In the genomic region with DNA sequence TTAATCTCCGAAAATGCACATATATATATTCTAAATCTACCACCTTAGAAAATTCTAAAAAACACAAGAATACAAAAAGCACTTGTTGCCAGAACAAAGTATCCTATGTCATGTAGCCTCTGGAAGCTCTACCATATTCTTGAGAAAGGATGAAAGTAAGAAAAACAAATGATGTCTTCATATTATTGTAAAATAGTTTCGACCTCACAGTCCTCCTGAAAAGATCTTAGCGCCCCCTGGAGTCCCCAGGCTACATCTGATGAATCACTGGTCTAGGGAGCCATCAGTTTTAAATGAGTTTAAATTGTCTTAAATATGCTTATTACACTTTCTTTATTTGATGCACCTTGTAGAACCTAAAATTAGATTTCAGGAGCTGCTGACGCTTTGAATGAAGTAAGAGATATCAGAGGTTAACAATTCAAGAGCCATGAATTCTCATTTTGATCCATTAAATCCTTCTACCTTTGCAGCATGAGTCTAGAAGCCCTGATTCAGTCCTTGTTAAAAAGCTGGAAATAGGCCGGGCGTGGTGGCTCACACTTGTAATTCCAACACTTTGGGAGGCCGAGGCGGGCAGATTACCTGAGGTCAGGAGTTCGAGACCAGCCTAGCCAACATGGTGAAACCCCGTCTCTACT, we compare ENCODE assay signal across 8 cellular contexts.
DNase-seq lines count a peak whose midpoint lies in the region; ATAC-seq and FAIRE-seq lines count a peak whose summit lies in the region.

No MANE protein-coding gene starts in this region.

- peaks cover 9% of the 10 kb centered on the region for H3K27me3 Mint-ChIP-seq in activated T-helper 1 cell treated with anti-CD3 and anti-CD28 coated beads, Interleukin-12 subunit alpha, Interleukin-12 subunit beta, Interleukin-2, Interleukin-4 antibody, amounts not matched to agents 30 ng/mL and 10 ng/mL and 1 ng/mL, durations not matched to agents 14 hours and 24 hours and 36 hours (ENCODE audit: insufficient read depth)

- FAIRE-seq in small intestine (lab: Jason Lieb, UNC) = no peak

- no peaks in the 10 kb centered on the region for H3K9me3 ChIP-seq in GM23248 (ENCODE audit: low read depth)
- no peaks in the 10 kb centered on the region for H3K9me3 ChIP-seq in small intestine (ENCODE audit: control insufficient read depth, low read depth)

- no peaks in the 10 kb centered on the region for H3K9me2 ChIP-seq in GM23248 (ENCODE audit: insufficient read depth)

- ATAC-seq in GM21390 (IDR thresholded peaks at IDR 0.05; ENCODE audit: unreplicated experiment) = no peak
- ATAC-seq in GM18517 (IDR thresholded peaks at IDR 0.05; ENCODE audit: unreplicated experiment) = no peak

- in situ Hi-C loops in GM23248 (cut with MboI) = no loop called here

- H3F3A ChIP-seq in GM23248 (ENCODE audit: insufficient read depth) = peaks cover 98% of the 10 kb centered on the region

- no peaks in the 10 kb centered on the region for H3K9me3 Mint-ChIP-seq in activated T-helper 1 cell treated with anti-CD3 and anti-CD28 coated beads, Interleukin-12 subunit alpha, Interleukin-12 subunit beta, Interleukin-2, Interleukin-4 antibody, amounts not matched to agents 30 ng/mL and 10 ng/mL and 1 ng/mL, durations not matched to agents 14 hours and 24 hours and 36 hours

- peaks cover 3% of the 10 kb centered on the region; the same call in 1 of the 2 replicates for H3K79me2 ChIP-seq in GM23248 (ENCODE audit: insufficient read depth)

- H3K36me3 ChIP-seq in GM23248 (ENCODE audit: low read depth) = no peaks in the 10 kb centered on the region
- H3K36me3 ChIP-seq in small intestine (ENCODE audit: control insufficient read depth in 2 of 2, insufficient read depth in 2 of 2, low read length in 2 of 2) = no peaks in the 10 kb centered on the region

- H3K4me3 ChIP-seq in GM23248 (no peak overlapping the region), small intestine (ENCODE audit: low read depth in 1 of 2, low read length in 2 of 2) (no peak overlapping the region)

- no peaks in the 10 kb centered on the region for H3K4me1 Mint-ChIP-seq in activated T-helper 1 cell treated with anti-CD3 and anti-CD28 coated beads, Interleukin-12 subunit alpha, Interleukin-12 subunit beta, Interleukin-2, Interleukin-4 antibody, amounts not matched to agents 30 ng/mL and 10 ng/mL and 1 ng/mL, durations not matched to agents 14 hours and 24 hours and 36 hours (ENCODE audit: low read depth)

- peak overlapping the region; percentile 71 for H3K27ac ChIP-seq in GM23248
- no peak overlapping the region for H3K27ac ChIP-seq in small intestine (ENCODE audit: low read depth in 1 of 2, low read length in 1 of 2)

- H3K4me1 ChIP-seq in GM23248 (ENCODE audit: insufficient read depth) (peaks cover 78% of the 10 kb centered on the region), small intestine (ENCODE audit: control insufficient read depth in 2 of 2, insufficient read depth in 1 of 2, low read depth in 1 of 2, low read length in 1 of 2) (no peaks in the 10 kb centered on the region)

- H3K27me3 ChIP-seq in GM23248 (replicated peaks; ENCODE audit: insufficient read depth) = no peaks in the 10 kb centered on the region
- no peaks in the 10 kb centered on the region for H3K27me3 ChIP-seq in small intestine (ENCODE audit: control insufficient read depth in 2 of 2, insufficient read depth in 2 of 2, low read length in 2 of 2)

- no peaks in the 10 kb centered on the region for H3K36me3 Mint-ChIP-seq in activated T-helper 1 cell treated with anti-CD3 and anti-CD28 coated beads, Interleukin-12 subunit alpha, Interleukin-12 subunit beta, Interleukin-2, Interleukin-4 antibody, amounts not matched to agents 30 ng/mL and 10 ng/mL and 1 ng/mL, durations not matched to agents 14 hours and 24 hours and 36 hours (ENCODE audit: low read depth)

- intact Hi-C loops in activated T-helper 1 cell treated with anti-CD3 and anti-CD28 coated beads, Interleukin-12 subunit alpha, Interleukin-12 subunit beta, Interleukin-2, Interleukin-4 antibody, amounts not matched to agents 30 ng/mL and 10 ng/mL and 1 ng/mL, durations not matched to agents 14 hours and 24 hours and 36 hours (cut with micrococcal nuclease) = loop anchor here (1.0 to 5.0 kb wide), 3 partner anchors 110 to 145 kb away; no protein-coding TSS in a partner anchor

- H3K4me2 ChIP-seq in GM23248 (ENCODE audit: unreplicated experiment) = peak overlapping the region; percentile 32

- WGBS in GM23248 (ENCODE audit: low coverage in 1 of 2, low lambda C conversion rate in 2 of 2, missing lambda C conversion rate in 2 of 2), 2 experiments = 61 to 63% methylated on average over 10 of the region's 10 CpGs
- WGBS in small intestine, 3 donors = 56 to 63% (median 60%) methylated on average over 10 of the region's 10 CpGs

- no peak overlapping the region for H3K4me3 Mint-ChIP-seq in activated T-helper 1 cell treated with anti-CD3 and anti-CD28 coated beads, Interleukin-12 subunit alpha, Interleukin-12 subunit beta, Interleukin-2, Interleukin-4 antibody, amounts not matched to agents 30 ng/mL and 10 ng/mL and 1 ng/mL, durations not matched to agents 14 hours and 24 hours and 36 hours

- no peak overlapping the region for H3K27ac Mint-ChIP-seq in activated T-helper 1 cell treated with anti-CD3 and anti-CD28 coated beads, Interleukin-12 subunit alpha, Interleukin-12 subunit beta, Interleukin-2, Interleukin-4 antibody, amounts not matched to agents 30 ng/mL and 10 ng/mL and 1 ng/mL, durations not matched to agents 14 hours and 24 hours and 36 hours

- no peaks in the 10 kb centered on the region for H4K20me1 ChIP-seq in GM23248 (ENCODE audit: insufficient read depth)

- H3K9ac ChIP-seq in GM23248 = no peak overlapping the region

- DNase-seq in AML-193 (lab: John Stamatoyannopoulos, UW) (peak; percentile 62 to 66), GM23248 (peak; percentile 87), NOMO-1 treated with dmso at 0.1 percent for 144 hours (lab: John Stamatoyannopoulos, UW; ENCODE audit: unreplicated experiment) (peak; percentile 20), glomerular visceral epithelial cell (ENCODE audit: extremely low spot score) (peak; percentile 38), small intestine (peak; percentile 64)
- DNase-seq in activated T-helper 1 cell treated with anti-CD3 and anti-CD28 coated beads, Interleukin-12 subunit alpha, Interleukin-12 subunit beta, Interleukin-2, Interleukin-4 antibody, amounts not matched to agents 30 ng/mL and 10 ng/mL and 1 ng/mL, durations not matched to agents 14 hours and 24 hours and 36 hours (ENCODE audit: low spot score) = peak; percentile 5

- H2AFZ ChIP-seq in GM23248 = no peak overlapping the region

Comparison
In these comparisons a context has a peak if more than half of its experiments do, and no peak if none do; other contexts are left out.
1. DNase-seq: peak in every context shown above with its lines; median percentile 87 in GM23248; 64 in AML-193; 64 in small intestine; 38 in glomerular visceral epithelial cell; 20 in NOMO-1 treated with dmso at 0.1 percent for 144 hours; 5 in activated T-helper 1 cell treated with anti-CD3 and anti-CD28 coated beads, Interleukin-12 subunit alpha, Interleukin-12 subunit beta, Interleukin-2, Interleukin-4 antibody, amounts not matched to agents 30 ng/mL and 10 ng/mL and 1 ng/mL, durations not matched to agents 14 hours and 24 hours and 36 hours.